11 cellular contexts compared by ENCODE assay signal in genomic region chr16:280991-281659, GRCh38. TPM values are rescaled to one million over a fixed set of nuclear protein-coding genes. Genes with fewer than 3 reads are reported as not detected.
DNase-seq lines count a peak whose midpoint lies in the region; ATAC-seq and TF ChIP-seq lines count a peak whose summit lies in the region.
"Had no signal": no experiment of that assay in that cellular context is flagged by ENCODE, and none has a peak within 500 bp of the region (broad histone marks: within the 10 kb centered on the region; RNA-seq: fewer than 3 reads in every experiment).

No MANE protein-coding gene starts in this region.

- 43 to 44% methylated on average over 23 to 27 of the region's 27 CpGs for WGBS in heart right ventricle, 2 donors
- WGBS in mesodermal cell (ENCODE audit: insufficient coverage in 2 of 2), 2 experiments = 69 to 72% methylated on average over 20 to 27 of the region's 27 CpGs
- WGBS in upper lobe of left lung, 2 donors = 30 to 64% methylated on average over 4 to 10 of the region's 27 CpGs

- no peak for TF ChIP-seq EP300 in upper lobe of left lung (IDR thresholded peaks at IDR 0.05)

- no peak overlapping the region for H3K27ac ChIP-seq in heart right ventricle
- H3K27ac ChIP-seq in coronary artery = no peak overlapping the region
- no peak overlapping the region for H3K27ac ChIP-seq in mesodermal cell (ENCODE audit: low read depth, low read length, severe bottlenecking)
- no peak overlapping the region for H3K27ac ChIP-seq in upper lobe of left lung

- ATAC-seq in heart right ventricle (peak in 1 of 8 donors; percentile 2), Right ventricle myocardium inferior (no peak), upper lobe of left lung (ENCODE audit: low FRiP score in 2 of 2) (no peak)

- no peak for TF ChIP-seq POLR2A in upper lobe of left lung (IDR thresholded peaks at IDR 0.05)

- H3K4me3 ChIP-seq in heart right ventricle (peak overlapping the region; percentile 10 to 53 (median 48)), coronary artery (peak overlapping the region; percentile 71), mesodermal cell (ENCODE audit: extremely low read depth, insufficient read depth, low read length, poor library complexity, severe bottlenecking) (peak overlapping the region; percentile 40), upper lobe of left lung (peak overlapping the region in 3 of 4 donors; percentile 23 to 33 (median 32))

- H3K36me3 ChIP-seq in heart right ventricle = no peaks in the 10 kb centered on the region
- H3K36me3 ChIP-seq in mesodermal cell (ENCODE audit: control insufficient read depth, insufficient read depth, low read length) = no peaks in the 10 kb centered on the region
- no peaks in the 10 kb centered on the region for H3K36me3 ChIP-seq in upper lobe of left lung

- no peak for DNase-seq in heart right ventricle
- no peak for DNase-seq in Right ventricle myocardium inferior (ENCODE audit: missing footprints)
- DNase-seq in coronary artery (ENCODE audit: low spot score) = no peak
- DNase-seq in upper lobe of left lung = peak in 1 of 2 donors; percentile 75
- no peak for DNase-seq in DMS 273 (lab: John Stamatoyannopoulos, UW; ENCODE audit: unreplicated experiment)
- no peak for DNase-seq in NCI-H146 treated with DMSO at 0.1 percent for 48 hours (lab: John Stamatoyannopoulos, UW; ENCODE audit: unreplicated experiment)
- DNase-seq in NCI-H2196 (lab: John Stamatoyannopoulos, UW; ENCODE audit: unreplicated experiment) = no peak
- DNase-seq: MM.1S, NCI-H446 treated with DMSO at 0.1 percent for 48 hours, small intestine had no signal

- intact Hi-C loops in heart right ventricle (cut with DNase I) (no loop called here), Right ventricle myocardium inferior (cut with DNase I) (no loop called here)

- H3K4me1 ChIP-seq in heart right ventricle (peaks cover 0 to 25% (median 16%) of the 10 kb centered on the region in 9 donors), mesodermal cell (ENCODE audit: control insufficient read depth, insufficient read depth, low read length, poor library complexity, severe bottlenecking) (peaks cover 3% of the 10 kb centered on the region), upper lobe of left lung (peaks cover 8 to 28% (median 10%) of the 10 kb centered on the region in 4 donors)

- H3K27me3 ChIP-seq in heart right ventricle = peaks cover 0 to 47% (median 17%) of the 10 kb centered on the region in 7 donors
- H3K27me3 ChIP-seq in upper lobe of left lung = peaks cover 2 to 29% (median 19%) of the 10 kb centered on the region in 4 donors

- H3K9me3 ChIP-seq in heart right ventricle = no peaks in the 10 kb centered on the region
- no peaks in the 10 kb centered on the region for H3K9me3 ChIP-seq in mesodermal cell (ENCODE audit: control insufficient read depth, low read length)
- H3K9me3 ChIP-seq in upper lobe of left lung = no peaks in the 10 kb centered on the region

- TF ChIP-seq CTCF in heart right ventricle (IDR thresholded peaks at IDR 0.05) (no peak), coronary artery (IDR thresholded peaks at IDR 0.05) (no peak), upper lobe of left lung (IDR thresholded peaks at IDR 0.05) (no peak)

RNA-seq across cellular contexts. Expression of gene ARHGDIG, which starts 0.7 kb away (rescaled TPM):
- 10 to 100 TPM in 4 of 10 donors, 1 to 10 TPM in 6; 4.8 to 16.9 (median 9.1) TPM for total RNA-seq in heart right ventricle
- 10 to 100 TPM in 1 of 2 donors, under 1 TPM in 1; 0.17 to 10.7 TPM for polyA plus RNA-seq in heart right ventricle
- 9.3 TPM for total RNA-seq in Right ventricle myocardium inferior
- polyA plus RNA-seq in mesodermal cell (2013, experiment 1 of 2) = 2.7 TPM
- 2.5 TPM for polyA plus RNA-seq in mesodermal cell (2013, experiment 2 of 2)
- under 1 TPM in 1 of 6 donors, not detected in 5; 0.91 TPM for total RNA-seq in upper lobe of left lung

RNA-seq across cellular contexts. Expression of gene PDIA2, which starts 1.8 kb away (rescaled TPM):
- total RNA-seq in heart right ventricle = 10 to 100 TPM in 1 of 10 donors, 1 to 10 TPM in 8, under 1 TPM in 1; 0.55 to 14.0 (median 3.2) TPM
- 1 to 10 TPM in 1 of 2 donors, under 1 TPM in 1; 0.32 to 2.6 TPM for polyA plus RNA-seq in heart right ventricle
- total RNA-seq in Right ventricle myocardium inferior = 1.6 TPM
- 2.0 TPM for polyA plus RNA-seq in mesodermal cell (2013, experiment 1 of 2)
- 1.1 TPM for polyA plus RNA-seq in mesodermal cell (2013, experiment 2 of 2)
- total RNA-seq in upper lobe of left lung = under 1 TPM in 2 of 6 donors, not detected in 4; 0.52 to 0.64 TPM

RNA-seq across cellular contexts. Expression of gene RGS11, which starts 5.4 kb away (rescaled TPM):
- total RNA-seq in heart right ventricle (10 to 100 TPM in 6 of 10 donors, 1 to 10 TPM in 4; 7.5 to 18.2 (median 12.5) TPM), Right ventricle myocardium inferior (15.4 TPM), upper lobe of left lung (10 to 100 TPM in 2 of 6 donors, 1 to 10 TPM in 4; 1.9 to 16.8 (median 5.5) TPM)
- polyA plus RNA-seq in heart right ventricle = 10 to 100 TPM in 1 of 2 donors, 1 to 10 TPM in 1; 1.9 to 36.4 TPM
- polyA plus RNA-seq in mesodermal cell (2013, experiment 1 of 2) = 0.92 TPM
- 1.5 TPM for polyA plus RNA-seq in mesodermal cell (2013, experiment 2 of 2)

RNA-seq across cellular contexts. Expression of gene FAM234A, which starts 46.5 kb away (rescaled TPM):
- 100 to 1,000 TPM; 114 to 200 (median 161) TPM for total RNA-seq in heart right ventricle
- polyA plus RNA-seq in heart right ventricle = 10 to 100 TPM; 70.5 to 97.9 TPM
- total RNA-seq in Right ventricle myocardium inferior = 144 TPM
- 76.2 TPM for polyA plus RNA-seq in mesodermal cell (2013, experiment 1 of 2)
- polyA plus RNA-seq in mesodermal cell (2013, experiment 2 of 2) = 68.4 TPM
- 10 to 100 TPM; 55.4 to 92.7 (median 66.0) TPM for total RNA-seq in upper lobe of left lung

RNA-seq across cellular contexts. Expression of gene LUC7L, which starts 51.9 kb away (rescaled TPM):
- total RNA-seq in heart right ventricle (10 to 100 TPM; 14.4 to 29.7 (median 20.4) TPM), Right ventricle myocardium inferior (23.5 TPM), upper lobe of left lung (100 to 1,000 TPM in 3 of 6 donors, 10 to 100 TPM in 3; 57.9 to 394 (median 108) TPM)
- polyA plus RNA-seq in heart right ventricle = 100 to 1,000 TPM in 1 of 2 donors, 10 to 100 TPM in 1; 21.3 to 139 TPM
- polyA plus RNA-seq in mesodermal cell (2013, experiment 1 of 2) = 116 TPM
- polyA plus RNA-seq in mesodermal cell (2013, experiment 2 of 2) = 91.2 TPM
